In genomic region chr20:1323830-1324597, GRCh38 we compare ENCODE assay signal across 10 cellular contexts. TPM values are rescaled to one million over a fixed set of nuclear protein-coding genes. Genes with fewer than 3 reads are reported as not detected.
DNase-seq lines count a peak whose midpoint lies in the region; ATAC-seq, FAIRE-seq and TF ChIP-seq lines count a peak whose summit lies in the region.
"Had no signal": no experiment of that assay in that cellular context is flagged by ENCODE, and none has a peak within 500 bp of the region (broad histone marks: within the 10 kb centered on the region; RNA-seq: fewer than 3 reads in every experiment).

No MANE protein-coding gene starts in this region.

- intact Hi-C loops in activated T-helper 2 cell treated with anti-CD3 and anti-CD28 coated beads, Interferon-gamma antibody, Interleukin-2, Interleukin-4, amounts not matched to agents 10 μg/mL and 5 μg/mL and 100 μg/mL, durations not matched to agents 14 hours and 24 hours and 36 hours (cut with micrococcal nuclease) = loop anchor here (2.0 to 10.0 kb wide), 4 partner anchors 23 to 1147 kb away; partner anchors contain the start of genes SNRPB and STK35
- intact Hi-C loops in testis (cut with DNase I; ENCODE audit: low total_unique reads) = no loop called here

- H3K36me3 Mint-ChIP-seq in T-helper 1 cell treated with Interleukin-12 subunit alpha and Interleukin-12 subunit beta and Interleukin-4 antibody, amounts not matched to agents 30 μg/mL and 1 μg/mL, for 36 hours (ENCODE audit: low read depth) = peaks cover 5% of the 10 kb centered on the region
- peaks cover 11% of the 10 kb centered on the region for H3K36me3 Mint-ChIP-seq in activated T-helper 2 cell treated with anti-CD3 and anti-CD28 coated beads, Interferon-gamma antibody, Interleukin-2, Interleukin-4, amounts not matched to agents 10 μg/mL and 5 μg/mL and 100 μg/mL, durations not matched to agents 14 hours and 24 hours and 36 hours (ENCODE audit: low read depth)
- peaks cover 0 to 11% of the 10 kb centered on the region in 2 donors for H3K36me3 Mint-ChIP-seq in stimulated activated naive B cell treated with anti-CD40 and anti-IgM and Interleukin-4, amounts not matched to agents 10 μg/mL and 1 μg/mL and 100 μg/mL, for 72 hours

- no peak overlapping the region for H3K27ac ChIP-seq in hepatocyte
- peak overlapping the region in 1 of 2 donors; percentile 99 for H3K27ac ChIP-seq in testis

- peak overlapping the region; percentile 10 for H3K27ac Mint-ChIP-seq in T-helper 1 cell treated with Interleukin-12 subunit alpha and Interleukin-12 subunit beta and Interleukin-4 antibody, amounts not matched to agents 30 μg/mL and 1 μg/mL, for 36 hours
- H3K27ac Mint-ChIP-seq in activated T-helper 2 cell treated with anti-CD3 and anti-CD28 coated beads, Interferon-gamma antibody, Interleukin-2, Interleukin-4, amounts not matched to agents 10 μg/mL and 5 μg/mL and 100 μg/mL, durations not matched to agents 14 hours and 24 hours and 36 hours = peak overlapping the region; percentile 43
- H3K27ac Mint-ChIP-seq in stimulated activated naive B cell treated with anti-CD40 and anti-IgM and Interleukin-4, amounts not matched to agents 10 μg/mL and 1 μg/mL and 100 μg/mL, for 72 hours = peak overlapping the region; percentile 52

- peaks cover 9% of the 10 kb centered on the region for H3K9me3 Mint-ChIP-seq in T-helper 1 cell treated with Interleukin-12 subunit alpha and Interleukin-12 subunit beta and Interleukin-4 antibody, amounts not matched to agents 30 μg/mL and 1 μg/mL, for 36 hours
- peaks cover 4% of the 10 kb centered on the region for H3K9me3 Mint-ChIP-seq in activated T-helper 2 cell treated with anti-CD3 and anti-CD28 coated beads, Interferon-gamma antibody, Interleukin-2, Interleukin-4, amounts not matched to agents 10 μg/mL and 5 μg/mL and 100 μg/mL, durations not matched to agents 14 hours and 24 hours and 36 hours
- peaks cover 0 to 3% of the 10 kb centered on the region in 2 donors for H3K9me3 Mint-ChIP-seq in stimulated activated naive B cell treated with anti-CD40 and anti-IgM and Interleukin-4, amounts not matched to agents 10 μg/mL and 1 μg/mL and 100 μg/mL, for 72 hours

- peaks cover 29% of the 10 kb centered on the region for H3K4me1 ChIP-seq in hepatocyte (ENCODE audit: insufficient read depth)
- peaks cover 40% of the 10 kb centered on the region for H3K4me1 ChIP-seq in testis

- WGBS in hepatocyte (ENCODE audit: low lambda C conversion rate, missing lambda C conversion rate) = 86% methylated on average over 12 of the region's 12 CpGs
- 62 to 69% methylated on average over 12 of the region's 12 CpGs for WGBS in testis, 2 donors

- peaks cover 23% of the 10 kb centered on the region for H3K4me1 Mint-ChIP-seq in T-helper 1 cell treated with Interleukin-12 subunit alpha and Interleukin-12 subunit beta and Interleukin-4 antibody, amounts not matched to agents 30 μg/mL and 1 μg/mL, for 36 hours (ENCODE audit: low read depth)
- H3K4me1 Mint-ChIP-seq in activated T-helper 2 cell treated with anti-CD3 and anti-CD28 coated beads, Interferon-gamma antibody, Interleukin-2, Interleukin-4, amounts not matched to agents 10 μg/mL and 5 μg/mL and 100 μg/mL, durations not matched to agents 14 hours and 24 hours and 36 hours (ENCODE audit: low read depth) = peaks cover 21% of the 10 kb centered on the region
- H3K4me1 Mint-ChIP-seq in stimulated activated naive B cell treated with anti-CD40 and anti-IgM and Interleukin-4, amounts not matched to agents 10 μg/mL and 1 μg/mL and 100 μg/mL, for 72 hours = peaks cover under 1 to 23% of the 10 kb centered on the region in 2 donors

- no peaks in the 10 kb centered on the region for H3K36me3 ChIP-seq in hepatocyte (replicated peaks; ENCODE audit: insufficient read depth, low read depth)
- no peaks in the 10 kb centered on the region for H3K36me3 ChIP-seq in testis (ENCODE audit: low read depth, missing control alignments)

- no peak for ATAC-seq in stimulated activated naive B cell treated with anti-CD40 and anti-IgM and Interleukin-4, amounts not matched to agents 10 μg/mL and 1 μg/mL and 100 μg/mL, for 72 hours (replicated peaks)

- no peak overlapping the region for H3K4me3 ChIP-seq in hepatocyte
- no peak overlapping the region for H3K4me3 ChIP-seq in testis

- no peak for TF ChIP-seq POLR2A in GM12892 (IDR thresholded peaks at IDR 0.05; ENCODE audit: low read depth, low read length)
- TF ChIP-seq POLR2A in testis (IDR thresholded peaks at IDR 0.05) = no peak

- H3K27me3 ChIP-seq in hepatocyte (no peaks in the 10 kb centered on the region), testis (no peaks in the 10 kb centered on the region)

- no peak overlapping the region for H3K4me3 Mint-ChIP-seq in T-helper 1 cell treated with Interleukin-12 subunit alpha and Interleukin-12 subunit beta and Interleukin-4 antibody, amounts not matched to agents 30 μg/mL and 1 μg/mL, for 36 hours
- H3K4me3 Mint-ChIP-seq in activated T-helper 2 cell treated with anti-CD3 and anti-CD28 coated beads, Interferon-gamma antibody, Interleukin-2, Interleukin-4, amounts not matched to agents 10 μg/mL and 5 μg/mL and 100 μg/mL, durations not matched to agents 14 hours and 24 hours and 36 hours (ENCODE audit: low read depth) = no peak overlapping the region
- H3K4me3 Mint-ChIP-seq in stimulated activated naive B cell treated with anti-CD40 and anti-IgM and Interleukin-4, amounts not matched to agents 10 μg/mL and 1 μg/mL and 100 μg/mL, for 72 hours = no peak overlapping the region

- H2AFZ ChIP-seq in hepatocyte = peak overlapping the region; percentile 50

- no peaks in the 10 kb centered on the region for H3K9me2 ChIP-seq in hepatocyte (replicated peaks; ENCODE audit: insufficient read depth)

- no peak for FAIRE-seq in GM12892 (lab: Jason Lieb, UNC)

- no peaks in the 10 kb centered on the region for H3K27me3 Mint-ChIP-seq in T-helper 1 cell treated with Interleukin-12 subunit alpha and Interleukin-12 subunit beta and Interleukin-4 antibody, amounts not matched to agents 30 μg/mL and 1 μg/mL, for 36 hours (ENCODE audit: low read depth)
- H3K27me3 Mint-ChIP-seq in activated T-helper 2 cell treated with anti-CD3 and anti-CD28 coated beads, Interferon-gamma antibody, Interleukin-2, Interleukin-4, amounts not matched to agents 10 μg/mL and 5 μg/mL and 100 μg/mL, durations not matched to agents 14 hours and 24 hours and 36 hours (ENCODE audit: low read depth) = no peaks in the 10 kb centered on the region
- peaks cover 0 to 4% of the 10 kb centered on the region in 2 donors for H3K27me3 Mint-ChIP-seq in stimulated activated naive B cell treated with anti-CD40 and anti-IgM and Interleukin-4, amounts not matched to agents 10 μg/mL and 1 μg/mL and 100 μg/mL, for 72 hours

- DNase-seq in T-helper 1 cell (no peak), hepatocyte (ENCODE audit: low spot score) (no peak), GM12892 (ENCODE audit: insufficient read length) (no peak), testis (no peak), GDM1 (lab: John Stamatoyannopoulos, UW) (no peak)
- no peak for DNase-seq in activated T-helper 2 cell treated with anti-CD3 and anti-CD28 coated beads, Interferon-gamma antibody, Interleukin-2, Interleukin-4, amounts not matched to agents 10 μg/mL and 5 μg/mL and 100 μg/mL, durations not matched to agents 14 hours and 24 hours and 36 hours (ENCODE audit: low spot score)
- DNase-seq in stimulated activated naive B cell treated with anti-CD40 and anti-IgM and Interleukin-4, amounts not matched to agents 10 μg/mL and 1 μg/mL and 100 μg/mL, for 72 hours = no peak
- DNase-seq: left colon, substantia nigra had no signal

- H3K4me2 ChIP-seq in hepatocyte = peak overlapping the region; percentile 85

- TF ChIP-seq CTCF in hepatocyte (IDR thresholded peaks at IDR 0.05; ENCODE audit: poor library complexity) = no peak
- TF ChIP-seq CTCF in testis (IDR thresholded peaks at IDR 0.05) = no peak

- peaks cover 40% of the 10 kb centered on the region for H3K79me2 ChIP-seq in hepatocyte

- H4K20me1 ChIP-seq in hepatocyte (ENCODE audit: insufficient read depth, poor library complexity, severe bottlenecking) = no peaks in the 10 kb centered on the region

- H3K9me3 ChIP-seq in hepatocyte (ENCODE audit: low read depth) (no peaks in the 10 kb centered on the region), testis (no peaks in the 10 kb centered on the region)

RNA-seq across cellular contexts. Expression of gene SDCBP2, which starts 4.9 kb away (rescaled TPM):
- total RNA-seq in activated T-helper 2 cell treated with anti-CD3 and anti-CD28 coated beads, Interferon-gamma antibody, Interleukin-2, Interleukin-4, amounts not matched to agents 10 μg/mL and 5 μg/mL and 100 μg/mL, durations not matched to agents 14 hours and 24 hours and 36 hours = 3.2 and 4.1 TPM in 2 replicates
- 57.2 and 64.1 TPM in 2 replicates for total RNA-seq in hepatocyte
- polyA plus RNA-seq in hepatocyte = 74.4 and 83.3 TPM in 2 replicates
- polyA plus RNA-seq in GM12892 (2012; ENCODE audit: missing spikeins) = 1.1 TPM
- total RNA-seq in testis = 1 to 10 TPM; 5.5 to 6.4 TPM
- polyA plus RNA-seq in testis (ENCODE audit: insufficient read depth, low read depth, low replicate concordance) = 10.9 TPM

RNA-seq across cellular contexts. Expression of gene SNPH, which starts 57.9 kb away (rescaled TPM):
- 2.7 and 3.1 TPM in 2 replicates for total RNA-seq in activated T-helper 2 cell treated with anti-CD3 and anti-CD28 coated beads, Interferon-gamma antibody, Interleukin-2, Interleukin-4, amounts not matched to agents 10 μg/mL and 5 μg/mL and 100 μg/mL, durations not matched to agents 14 hours and 24 hours and 36 hours
- total RNA-seq in hepatocyte = 3.7 and 3.9 TPM in 2 replicates
- polyA plus RNA-seq in hepatocyte = 2.3 TPM in 2 replicates
- polyA plus RNA-seq in GM12892 (2012; ENCODE audit: missing spikeins) = 0.04 TPM
- 10 to 100 TPM in 1 of 2 donors, 1 to 10 TPM in 1; 9.0 to 10.4 TPM for total RNA-seq in testis
- 4.2 TPM for polyA plus RNA-seq in testis (ENCODE audit: insufficient read depth, low read depth, low replicate concordance)
